Comparison of ENCODE assay signal across 23 cellular contexts in the genomic region with DNA sequence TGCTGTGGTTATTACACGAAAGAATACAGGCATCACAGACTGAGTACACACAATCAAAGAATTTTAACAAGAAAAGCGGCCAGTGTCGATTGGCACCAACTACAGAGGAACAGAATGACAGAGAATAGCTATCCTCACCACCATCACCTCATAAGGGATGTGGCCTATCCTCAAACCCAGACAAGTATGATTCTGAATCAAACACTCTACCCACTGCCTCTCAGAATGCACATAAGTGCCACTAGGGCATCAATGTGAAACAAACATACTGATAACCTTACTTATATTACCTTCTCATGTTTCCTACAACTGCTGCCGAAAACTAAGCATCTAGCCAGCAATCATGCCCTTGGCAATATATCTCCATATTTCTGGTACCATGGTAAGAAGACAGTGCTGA.
DNase-seq lines count a peak whose midpoint lies in the region; ATAC-seq, FAIRE-seq and TF ChIP-seq lines count a peak whose summit lies in the region.
"Had no signal": no experiment of that assay in that cellular context is flagged by ENCODE, and none has a peak within 500 bp of the region (broad histone marks: within the 10 kb centered on the region; RNA-seq: fewer than 3 reads in every experiment).

No MANE protein-coding gene starts in this region.

- peaks cover 12% of the 10 kb centered on the region for H3K27me3 Mint-ChIP-seq in activated CD4-positive, alpha-beta T cell treated with anti-CD3 and anti-CD28 coated beads for 36 hours
- no peaks in the 10 kb centered on the region for H3K27me3 Mint-ChIP-seq in Caco-2 (ENCODE audit: insufficient read depth, unreplicated experiment)
- H3K27me3 Mint-ChIP-seq in activated T-helper 17 cell treated with anti-CD3 and anti-CD28 coated beads, Interleukin-2, amount 50 U/mL, for 72 hours = peaks cover 30% of the 10 kb centered on the region
- peaks cover 8 to 24% of the 10 kb centered on the region in 2 donors for H3K27me3 Mint-ChIP-seq in CD4-positive, alpha-beta memory T cell

- ATAC-seq in activated CD4-positive, alpha-beta T cell treated with anti-CD3 and anti-CD28 coated beads for 36 hours = peak; percentile 60
- ATAC-seq in activated T-helper 17 cell treated with anti-CD3 and anti-CD28 coated beads, Interleukin-2, amount 50 U/mL, for 72 hours (replicated peaks) = peak; percentile 88
- ATAC-seq in HG02981 (IDR thresholded peaks at IDR 0.05; ENCODE audit: unreplicated experiment) = no peak
- ATAC-seq: HCT116, Panc1 had no signal

- FAIRE-seq in D721Med (lab: Jason Lieb, UNC) = peak; percentile 25
- FAIRE-seq: GM12892 had no signal

- H3K4me1 ChIP-seq in Caco-2 = no peaks in the 10 kb centered on the region
- H3K4me1 ChIP-seq in CD4-positive, alpha-beta memory T cell (ENCODE audit: insufficient read depth, low read length) = no peaks in the 10 kb centered on the region

- CTCF ChIA-PET in activated CD4-positive, alpha-beta T cell treated with anti-CD3 and anti-CD28 coated beads for 36 hours (lab: Charles Lee) = no interaction called here
- CTCF ChIA-PET in Caco-2 (lab: Charles Lee) = no interaction called here
- CTCF ChIA-PET in CD4-positive, alpha-beta memory T cell (lab: Charles Lee; ENCODE audit: partially characterized antibody) = no interaction called here

- H3K4me3 ChIP-seq in Caco-2 (ENCODE audit: low read depth, low read length) = no peak overlapping the region
- no peak overlapping the region for H3K4me3 ChIP-seq in CD4-positive, alpha-beta memory T cell (ENCODE audit: low read length in 2 of 2)
- H3K4me3 ChIP-seq: GM23248 had no signal

- no peaks in the 10 kb centered on the region for H3K9me3 Mint-ChIP-seq in activated CD4-positive, alpha-beta T cell treated with anti-CD3 and anti-CD28 coated beads for 36 hours (ENCODE audit: low read depth)
- no peaks in the 10 kb centered on the region for H3K9me3 Mint-ChIP-seq in Caco-2 (ENCODE audit: unreplicated experiment)
- no peaks in the 10 kb centered on the region for H3K9me3 Mint-ChIP-seq in activated T-helper 17 cell treated with anti-CD3 and anti-CD28 coated beads, Interleukin-2, amount 50 U/mL, for 72 hours
- H3K9me3 Mint-ChIP-seq in CD4-positive, alpha-beta memory T cell = no peaks in the 10 kb centered on the region
- H3K9me3 Mint-ChIP-seq: IgD-negative memory B cell had no signal

- DNase-seq in activated CD4-positive, alpha-beta T cell treated with anti-CD3 and anti-CD28 coated beads for 36 hours = no peak
- DNase-seq in activated CD4-positive, alpha-beta T cell treated with anti-CD3 and anti-CD28 coated beads, Interleukin-2, amount 50 U/mL, for 48 hours = no peak
- no peak for DNase-seq in Caco-2
- DNase-seq in D721Med (ENCODE audit: insufficient read length, low spot score) = no peak
- no peak for DNase-seq in hypothalamus (lab: John Stamatoyannopoulos, UW)
- DNase-seq in CD4-positive, alpha-beta memory T cell = no peak
- DNase-seq: CD4-positive, CD25-positive, alpha-beta regulatory T cell; DMS153; GM23248; Kasumi-1; NCI-H1417 treated with DMSO at 0.1 percent for 48 hours; NCI-H1930; NCI-H226; NCI-H524 treated with DMSO at 0.1 percent for 48 hours; NCI-H82; SIG-M5; SK-N-SH had no signal

- H3K4me3 Mint-ChIP-seq in activated CD4-positive, alpha-beta T cell treated with anti-CD3 and anti-CD28 coated beads for 36 hours = no peak overlapping the region
- no peak overlapping the region for H3K4me3 Mint-ChIP-seq in Caco-2 (ENCODE audit: unreplicated experiment)
- H3K4me3 Mint-ChIP-seq in activated T-helper 17 cell treated with anti-CD3 and anti-CD28 coated beads, Interleukin-2, amount 50 U/mL, for 72 hours = no peak overlapping the region
- no peak overlapping the region for H3K4me3 Mint-ChIP-seq in CD4-positive, alpha-beta memory T cell
- H3K4me3 Mint-ChIP-seq: CD4-positive, CD25-positive, alpha-beta regulatory T cell; IgD-negative memory B cell had no signal

- TF ChIP-seq CTCF in Caco-2 (IDR thresholded peaks at IDR 0.05; ENCODE audit: insufficient read depth in 1 of 2, low read depth in 1 of 2, low read length in 1 of 2, severe bottlenecking in 1 of 2, unreplicated experiment in 1 of 2) = no peak
- TF ChIP-seq CTCF in D721Med (IDR thresholded peaks at IDR 0.05; ENCODE audit: insufficient read depth, missing control alignments) = no peak

- H3K27ac Mint-ChIP-seq in activated CD4-positive, alpha-beta T cell treated with anti-CD3 and anti-CD28 coated beads for 36 hours = no peak overlapping the region
- H3K27ac Mint-ChIP-seq in Caco-2 (ENCODE audit: unreplicated experiment) = peak overlapping the region; percentile 28
- no peak overlapping the region for H3K27ac Mint-ChIP-seq in activated T-helper 17 cell treated with anti-CD3 and anti-CD28 coated beads, Interleukin-2, amount 50 U/mL, for 72 hours
- H3K27ac Mint-ChIP-seq in CD4-positive, alpha-beta memory T cell = no peak overlapping the region
- H3K27ac Mint-ChIP-seq: CD4-positive, CD25-positive, alpha-beta regulatory T cell; IgD-negative memory B cell had no signal

- no TSS peak for BruUV-seq in Caco-2 (replicated peaks; lab: Mats Ljungman, UMichigan)

- H3K4me1 Mint-ChIP-seq in activated CD4-positive, alpha-beta T cell treated with anti-CD3 and anti-CD28 coated beads for 36 hours = no peaks in the 10 kb centered on the region
- no peaks in the 10 kb centered on the region for H3K4me1 Mint-ChIP-seq in Caco-2 (ENCODE audit: low read depth, unreplicated experiment)
- no peaks in the 10 kb centered on the region for H3K4me1 Mint-ChIP-seq in activated T-helper 17 cell treated with anti-CD3 and anti-CD28 coated beads, Interleukin-2, amount 50 U/mL, for 72 hours
- H3K4me1 Mint-ChIP-seq in CD4-positive, alpha-beta memory T cell = no peaks in the 10 kb centered on the region
- H3K4me1 Mint-ChIP-seq: CD4-positive, CD25-positive, alpha-beta regulatory T cell had no signal

- H3K36me3 ChIP-seq in Caco-2 (ENCODE audit: control insufficient read depth, insufficient read depth, low read length) = peaks cover 3% of the 10 kb centered on the region
- H3K36me3 ChIP-seq in CD4-positive, alpha-beta memory T cell (ENCODE audit: insufficient read depth, low read length) = no peaks in the 10 kb centered on the region

- no peaks in the 10 kb centered on the region for H3K36me3 Mint-ChIP-seq in activated CD4-positive, alpha-beta T cell treated with anti-CD3 and anti-CD28 coated beads for 36 hours (ENCODE audit: low read depth)
- peaks cover 37% of the 10 kb centered on the region for H3K36me3 Mint-ChIP-seq in Caco-2 (ENCODE audit: insufficient read depth, unreplicated experiment)
- H3K36me3 Mint-ChIP-seq in activated T-helper 17 cell treated with anti-CD3 and anti-CD28 coated beads, Interleukin-2, amount 50 U/mL, for 72 hours (ENCODE audit: low read depth) = no peaks in the 10 kb centered on the region
- H3K36me3 Mint-ChIP-seq in CD4-positive, alpha-beta memory T cell = no peaks in the 10 kb centered on the region
- H3K36me3 Mint-ChIP-seq: CD4-positive, CD25-positive, alpha-beta regulatory T cell had no signal

- H3K27me3 ChIP-seq in Caco-2 (replicated peaks; ENCODE audit: control insufficient read depth, insufficient read depth, low read length) = no peaks in the 10 kb centered on the region
- peaks cover 6% of the 10 kb centered on the region for H3K27me3 ChIP-seq in CD4-positive, alpha-beta memory T cell (ENCODE audit: insufficient read depth, low read length)

- POLR2A ChIA-PET in activated CD4-positive, alpha-beta T cell treated with anti-CD3 and anti-CD28 coated beads for 36 hours (lab: Charles Lee) = interaction anchor here (0.6 kb wide), 1 partner anchor 18 kb away, joined by 3 read pairs; no protein-coding TSS in a partner anchor
- POLR2A ChIA-PET in Caco-2 (lab: Charles Lee) = no interaction called here
- POLR2A ChIA-PET in CD4-positive, alpha-beta memory T cell (lab: Charles Lee; ENCODE audit: partially characterized antibody) = no interaction called here

- no peaks in the 10 kb centered on the region for H3K9me3 ChIP-seq in Caco-2
- no peaks in the 10 kb centered on the region for H3K9me3 ChIP-seq in CD4-positive, alpha-beta memory T cell (ENCODE audit: control insufficient read depth in 1 of 2, low read length in 2 of 2)
- H3K9me3 ChIP-seq: SK-N-SH had no signal

- intact Hi-C loops in activated CD4-positive, alpha-beta T cell treated with anti-CD3 and anti-CD28 coated beads for 36 hours (cut with DNase I, micrococcal nuclease) = no loop called here
- intact Hi-C loops in Caco-2 (cut with micrococcal nuclease; ENCODE audit: unreplicated experiment) = no loop called here
- intact Hi-C loops in CD4-positive, alpha-beta memory T cell (cut with micrococcal nuclease) = no loop called here

- no peak overlapping the region for H3K27ac ChIP-seq in CD4-positive, alpha-beta memory T cell (ENCODE audit: low read depth, low read length)
- H3K27ac ChIP-seq: GM23248 had no signal
